Comparison of ENCODE assay signal across 19 cellular contexts in the genomic region with DNA sequence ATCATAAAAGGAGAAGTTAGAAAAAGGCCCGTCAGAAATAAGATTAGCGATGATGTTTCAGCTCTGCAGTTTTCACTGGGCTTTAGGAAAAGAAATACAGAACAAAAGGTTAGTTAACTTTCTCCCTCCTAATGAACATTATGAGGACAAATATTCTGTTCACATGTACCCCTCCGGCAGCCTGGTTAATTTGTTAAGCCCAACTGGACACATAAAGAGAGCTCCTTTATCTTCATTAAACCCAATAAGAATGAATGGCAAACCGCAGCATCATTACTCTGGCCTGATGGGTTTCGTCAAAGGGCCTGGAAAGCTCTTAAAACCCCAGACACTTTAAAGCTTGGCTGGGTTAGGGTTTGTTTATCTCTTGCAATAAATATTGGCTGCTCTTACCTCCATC.
"Had no signal": no experiment of that assay in that cellular context is flagged by ENCODE, and none has a peak within 500 bp of the region (broad histone marks: within the 10 kb centered on the region; RNA-seq: fewer than 3 reads in every experiment).

No MANE protein-coding gene starts in this region.

- H3K27me3 ChIP-seq: gastrocnemius medialis, heart right ventricle, neutrophil, stomach, transverse colon had no signal

- H3K9me3 ChIP-seq: gastrocnemius medialis, neutrophil, thoracic aorta, transverse colon had no signal

- H3K36me3 ChIP-seq: gastrocnemius medialis, heart right ventricle, left ventricle myocardium inferior, lower lobe of right lung, neutrophil, stomach, thoracic aorta, transverse colon had no signal

- H3K4me3 ChIP-seq: dorsolateral prefrontal cortex, gastrocnemius medialis, heart right ventricle, left ventricle myocardium inferior, lower lobe of right lung, psoas muscle, stomach, thoracic aorta, transverse colon had no signal

- H3K4me1 ChIP-seq: gastrocnemius medialis, heart right ventricle, left ventricle myocardium inferior, lower lobe of right lung, psoas muscle, transverse colon had no signal

- ATAC-seq: esophagus mucosa; gastrocnemius medialis; heart right ventricle; lower lobe of right lung; naive thymus-derived CD4-positive, alpha-beta T cell; psoas muscle; sciatic nerve had no signal

- H3K27ac ChIP-seq: dorsolateral prefrontal cortex, gastrocnemius medialis, heart right ventricle, left ventricle myocardium inferior, lower lobe of right lung, neutrophil, psoas muscle, stomach, thoracic aorta, transverse colon had no signal

- DNase-seq: cortex of kidney; dorsolateral prefrontal cortex; effector memory CD4-positive, alpha-beta T cell; gastrocnemius medialis; heart right ventricle; islet precursor cell; left ventricle myocardium inferior; lower lobe of right lung; naive thymus-derived CD4-positive, alpha-beta T cell; nephron progenitor cell; psoas muscle; stimulated activated naive CD4-positive, alpha-beta T cell; stomach; substantia nigra; transverse colon had no signal
